ENCODE assay signal across 9 cellular contexts in the genomic region with DNA sequence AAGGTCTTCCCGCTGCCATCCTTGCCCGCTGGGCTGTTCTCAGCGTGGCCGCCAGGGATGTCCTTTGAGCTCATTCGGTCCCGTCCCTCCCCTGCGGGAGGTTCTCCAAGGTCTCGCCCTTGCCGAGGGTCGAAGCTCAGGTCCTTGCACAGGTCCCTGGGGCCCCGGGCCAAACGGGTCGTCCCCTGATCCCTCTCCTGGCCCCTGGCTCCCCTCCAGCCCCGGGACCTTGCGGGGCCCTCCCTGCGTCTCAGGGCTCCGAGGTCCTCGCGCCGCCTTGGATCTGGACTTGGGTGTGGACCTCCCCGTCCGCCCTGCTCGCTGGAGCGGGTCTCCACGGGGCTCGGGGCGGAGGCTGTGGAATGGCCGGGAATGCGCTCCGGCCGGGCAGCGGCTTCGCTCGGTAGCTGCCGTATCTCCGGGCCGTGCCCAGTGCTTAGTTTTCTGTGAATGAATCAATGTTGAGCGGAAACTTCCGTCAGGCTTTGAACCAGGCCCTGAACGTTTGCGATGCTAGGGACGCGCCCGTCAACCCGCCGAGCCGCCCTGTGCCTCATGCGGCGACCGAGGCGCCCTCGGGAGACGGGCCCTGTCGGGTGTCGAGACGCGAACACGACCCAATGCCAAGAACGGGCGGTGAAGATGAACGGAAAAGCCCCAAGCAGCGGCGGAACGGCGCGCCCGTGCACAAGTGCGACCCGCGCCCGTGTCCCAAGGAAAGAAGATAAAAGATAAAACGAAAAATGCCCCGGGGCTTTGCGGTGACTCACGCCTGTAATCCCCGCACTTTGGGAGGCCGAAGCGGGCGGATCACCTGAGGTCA. TPM values are rescaled to one million over a fixed set of nuclear protein-coding genes. Genes with fewer than 3 reads are reported as not detected.
DNase-seq lines count a peak whose midpoint lies in the region; ATAC-seq and TF ChIP-seq lines count a peak whose summit lies in the region.
"Had no signal": no experiment of that assay in that cellular context is flagged by ENCODE, and none has a peak within 500 bp of the region (broad histone marks: within the 10 kb centered on the region; RNA-seq: fewer than 3 reads in every experiment).

No MANE protein-coding gene starts in this region.

- H3K27me3 ChIP-seq in HUES64 (ENCODE audit: insufficient read depth, low read length) = peaks cover 9% of the 10 kb centered on the region; the same call in 1 of the 2 replicates

- no peak overlapping the region for H3K27ac Mint-ChIP-seq in activated CD8-positive, alpha-beta T cell treated with anti-CD3 and anti-CD28 coated beads, Interleukin-2, amount 10 ng/mL, durations not matched to agents 7 days and 5 days
- H3K27ac Mint-ChIP-seq: mesothelial cell of epicardium had no signal

- H3K4me1 ChIP-seq in HUES64 (ENCODE audit: insufficient read depth, low read length) = no peaks in the 10 kb centered on the region; the same call in 1 of the 2 replicates
- peaks cover 15% of the 10 kb centered on the region for H3K4me1 ChIP-seq in mucosa of descending colon (ENCODE audit: low read depth)

- peak; percentile 17 for ATAC-seq in activated CD8-positive, alpha-beta T cell treated with anti-CD3 and anti-CD28 coated beads, Interleukin-2, amount 10 ng/mL, durations not matched to agents 7 days and 5 days
- ATAC-seq in mucosa of descending colon (peak; percentile 55), HG03045 (IDR thresholded peaks at IDR 0.05; ENCODE audit: unreplicated experiment) (no peak)

- no peaks in the 10 kb centered on the region for H3K9me3 Mint-ChIP-seq in activated CD8-positive, alpha-beta T cell treated with anti-CD3 and anti-CD28 coated beads, Interleukin-2, amount 10 ng/mL, durations not matched to agents 7 days and 5 days (ENCODE audit: insufficient read depth)
- H3K9me3 Mint-ChIP-seq: mesothelial cell of epicardium had no signal

- POLR2A ChIA-PET in activated CD8-positive, alpha-beta T cell treated with anti-CD3 and anti-CD28 coated beads, Interleukin-2, amount 10 ng/mL, durations not matched to agents 7 days and 5 days (lab: Charles Lee) = interaction anchor here (0.8 to 3.1 kb wide), 4 partner anchors 14 to 816 kb away, joined by 3 to 21 read pairs (median 4); partner anchors contain the start of genes MED22, RPL7A and WDR5

- H3K4me3 ChIP-seq in HUES64 (ENCODE audit: low read length) = no peak overlapping the region
- peak overlapping the region; percentile 9 for H3K4me3 ChIP-seq in mucosa of descending colon

- 1% methylated on average over 79 of the region's 79 CpGs for WGBS in HUES64

- H3K36me3 ChIP-seq in HUES64 (ENCODE audit: insufficient read depth, low read length) (peaks cover 10% of the 10 kb centered on the region), mucosa of descending colon (ENCODE audit: low read depth) (no peaks in the 10 kb centered on the region)

- TF ChIP-seq CTCF in mucosa of descending colon (IDR thresholded peaks at IDR 0.05) = peak; percentile 21

- 0 out of 2 replicates have a peak, but pooled peaks cover under 1% of the 10 kb centered on the region for H3K9me3 ChIP-seq in HUES64 (ENCODE audit: insufficient read depth, low read depth, low read length)
- no peaks in the 10 kb centered on the region for H3K9me3 ChIP-seq in mucosa of descending colon

- DNase-seq in AG20443 (ENCODE audit: low spot score) = peak; percentile 64
- peak; percentile 73 for DNase-seq in activated CD8-positive, alpha-beta T cell treated with anti-CD3 and anti-CD28 coated beads, Interleukin-2, amount 10 ng/mL, durations not matched to agents 7 days and 5 days
- DNase-seq in effector CD4-positive, alpha-beta T cell = peak; percentile 59
- DNase-seq in mucosa of descending colon = peak; percentile 76 to 83 (median 83)
- peak; percentile 21 to 41 for DNase-seq in stimulated activated CD8-positive, alpha-beta memory T cell treated with anti-CD3 and anti-CD28 coated beads, Interleukin-2, amount 100 ng/mL, for 1 hour (ENCODE audit: low read depth in 2 of 2)
- DNase-seq in SIG-M5 treated with dmso at 0.1 percent for 504 hours (lab: John Stamatoyannopoulos, UW; ENCODE audit: unreplicated experiment) = no peak

- peak overlapping the region; percentile 8 for H3K4me3 Mint-ChIP-seq in activated CD8-positive, alpha-beta T cell treated with anti-CD3 and anti-CD28 coated beads, Interleukin-2, amount 10 ng/mL, durations not matched to agents 7 days and 5 days

- 0 out of 2 replicates have a peak overlapping the region, but pooled peaks have one; percentile 12 for H3K27ac ChIP-seq in HUES64 (ENCODE audit: low read depth, low read length)

- peaks cover 19% of the 10 kb centered on the region for H3K4me1 Mint-ChIP-seq in activated CD8-positive, alpha-beta T cell treated with anti-CD3 and anti-CD28 coated beads, Interleukin-2, amount 10 ng/mL, durations not matched to agents 7 days and 5 days (ENCODE audit: low read depth)

- intact Hi-C loops in mucosa of descending colon (cut with DNase I, micrococcal nuclease) = no loop called here

- peaks cover 13% of the 10 kb centered on the region for H3K36me3 Mint-ChIP-seq in activated CD8-positive, alpha-beta T cell treated with anti-CD3 and anti-CD28 coated beads, Interleukin-2, amount 10 ng/mL, durations not matched to agents 7 days and 5 days (ENCODE audit: low read depth)

- H3K27me3 Mint-ChIP-seq in activated CD8-positive, alpha-beta T cell treated with anti-CD3 and anti-CD28 coated beads, Interleukin-2, amount 10 ng/mL, durations not matched to agents 7 days and 5 days (ENCODE audit: low read depth) = no peaks in the 10 kb centered on the region

- CTCF ChIA-PET in activated CD8-positive, alpha-beta T cell treated with anti-CD3 and anti-CD28 coated beads, Interleukin-2, amount 10 ng/mL, durations not matched to agents 7 days and 5 days (lab: Charles Lee) = interaction anchor here (0.9 to 2.6 kb wide), 5 partner anchors 14 to 170 kb away, joined by 3 to 11 read pairs (median 4); partner anchors contain the start of gene WDR5

- peak overlapping the region; percentile 65 for H3K9ac ChIP-seq in HUES64 (ENCODE audit: low read depth, low read length)

RNA-seq across cellular contexts. Expression of gene RNU6ATAC, which starts 0.8 kb away (rescaled TPM):
- 36,977 TPM for polyA plus RNA-seq in HUES64 (2013, experiment 1 of 2)
- 26,497 TPM for polyA plus RNA-seq in HUES64 (2013, experiment 2 of 2)
- 10 to 100 TPM; 13.7 to 50.1 TPM for total RNA-seq in activated CD8-positive, alpha-beta T cell treated with anti-CD3 and anti-CD28 coated beads, Interleukin-2, amount 10 ng/mL, durations not matched to agents 7 days and 5 days
- 100 to 1,000 TPM in 1 of 3 donors, 10 to 100 TPM in 2; 38.0 to 182 (median 66.9) TPM for total RNA-seq in mucosa of descending colon

RNA-seq across cellular contexts. Expression of gene WDR5, which starts 27.7 kb away (rescaled TPM):
- 45.0 TPM for polyA plus RNA-seq in HUES64 (2013, experiment 1 of 2)
- 43.0 TPM for polyA plus RNA-seq in HUES64 (2013, experiment 2 of 2)
- total RNA-seq in activated CD8-positive, alpha-beta T cell treated with anti-CD3 and anti-CD28 coated beads, Interleukin-2, amount 10 ng/mL, durations not matched to agents 7 days and 5 days = 10 to 100 TPM; 43.6 to 47.8 TPM
- 10 to 100 TPM; 19.9 to 27.1 (median 24.6) TPM for total RNA-seq in mucosa of descending colon
